Comparison of ENCODE assay signal across 9 cellular contexts in the genomic region with DNA sequence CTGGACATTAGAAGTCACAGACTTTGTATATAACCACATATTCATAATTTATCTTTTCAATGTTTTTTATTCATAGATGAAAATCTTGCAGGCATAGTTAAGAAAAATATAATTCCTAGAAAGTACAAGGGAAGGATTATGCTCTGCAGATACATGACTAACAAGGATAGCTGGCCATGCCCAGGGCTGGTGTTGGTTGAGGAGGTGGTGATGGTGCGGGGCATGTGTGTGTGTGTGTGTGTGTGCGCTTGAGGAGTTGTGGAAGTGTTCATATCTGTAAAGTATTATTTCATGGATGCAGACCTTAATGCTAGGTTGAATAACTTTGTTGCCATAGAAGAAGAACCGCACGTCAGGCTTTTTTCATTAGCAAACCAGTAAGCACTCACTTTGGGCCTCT. TPM values are rescaled to one million over a fixed set of nuclear protein-coding genes. Genes with fewer than 3 reads are reported as not detected.
DNase-seq lines count a peak whose midpoint lies in the region; ATAC-seq, FAIRE-seq and TF ChIP-seq lines count a peak whose summit lies in the region.
"Had no signal": no experiment of that assay in that cellular context is flagged by ENCODE, and none has a peak within 500 bp of the region (broad histone marks: within the 10 kb centered on the region; RNA-seq: fewer than 3 reads in every experiment).

No MANE protein-coding gene starts in this region.

- 93% methylated on average over 4 of the region's 4 CpGs for WGBS in thymus

- peak overlapping the region; percentile 97 for H3K4me3 ChIP-seq in brain microvascular endothelial cell (ENCODE audit: low read depth, low read length)
- peak overlapping the region; percentile 66 for H3K4me3 ChIP-seq in lower lobe of right lung
- H3K4me3 ChIP-seq in thymus (ENCODE audit: low read length) = peak overlapping the region; percentile 84

- DNase-seq in activated CD4-positive, alpha-beta memory T cell treated with anti-CD3 and anti-CD28 coated beads for 36 hours = peak; percentile 3
- no peak for DNase-seq in activated CD4-positive, alpha-beta memory T cell treated with anti-CD3 and anti-CD28 coated beads, Interleukin-2, amount 10 ng/mL, durations not matched to agents 7 days and 5 days
- no peak for DNase-seq in brain microvascular endothelial cell
- DNase-seq in lower lobe of right lung = no peak
- no peak for DNase-seq in DMS114 treated with DMSO at 0.1 percent for 48 hours (lab: John Stamatoyannopoulos, UW; ENCODE audit: unreplicated experiment)
- no peak for DNase-seq in RCC 7860 (ENCODE audit: low spot score)
- DNase-seq: activated CD4-positive, alpha-beta T cell treated with anti-CD3 and anti-CD28 coated beads for 1 hour had no signal

- CTCF ChIA-PET in activated CD4-positive, alpha-beta memory T cell treated with anti-CD3 and anti-CD28 coated beads for 36 hours (lab: Charles Lee) = no interaction called here
- CTCF ChIA-PET in activated CD4-positive, alpha-beta memory T cell treated with anti-CD3 and anti-CD28 coated beads, Interleukin-2, amount 10 ng/mL, durations not matched to agents 7 days and 5 days (lab: Charles Lee) = interaction anchor here (1.1 kb wide), 1 partner anchor 8 kb away, joined by 3 read pairs; no protein-coding TSS in a partner anchor

- H3K4me1 ChIP-seq in lower lobe of right lung (peaks cover 33% of the 10 kb centered on the region), thymus (ENCODE audit: control insufficient read depth, insufficient read depth, low read length) (peaks cover 34% of the 10 kb centered on the region)

- no peaks in the 10 kb centered on the region for H3K9me3 Mint-ChIP-seq in activated CD4-positive, alpha-beta memory T cell treated with anti-CD3 and anti-CD28 coated beads for 36 hours
- H3K9me3 Mint-ChIP-seq in activated CD4-positive, alpha-beta memory T cell treated with anti-CD3 and anti-CD28 coated beads, Interleukin-2, amount 10 ng/mL, durations not matched to agents 7 days and 5 days = no peaks in the 10 kb centered on the region

- POLR2A ChIA-PET in activated CD4-positive, alpha-beta memory T cell treated with anti-CD3 and anti-CD28 coated beads for 36 hours (lab: Charles Lee) = no interaction called here
- POLR2A ChIA-PET in activated CD4-positive, alpha-beta memory T cell treated with anti-CD3 and anti-CD28 coated beads, Interleukin-2, amount 10 ng/mL, durations not matched to agents 7 days and 5 days (lab: Charles Lee) = no interaction called here

- TF ChIP-seq CTCF in brain microvascular endothelial cell (IDR thresholded peaks at IDR 0.05; ENCODE audit: low read depth, low read length, missing control alignments) = no peak
- TF ChIP-seq CTCF in lower lobe of right lung (IDR thresholded peaks at IDR 0.05) = no peak

- H3K27ac Mint-ChIP-seq in activated CD4-positive, alpha-beta memory T cell treated with anti-CD3 and anti-CD28 coated beads for 36 hours = no peak overlapping the region
- H3K27ac Mint-ChIP-seq in activated CD4-positive, alpha-beta memory T cell treated with anti-CD3 and anti-CD28 coated beads, Interleukin-2, amount 10 ng/mL, durations not matched to agents 7 days and 5 days = no peak overlapping the region

- FAIRE-seq in RCC 7860 (lab: Jason Lieb, UNC) = no peak

- intact Hi-C loops in activated CD4-positive, alpha-beta memory T cell treated with anti-CD3 and anti-CD28 coated beads for 36 hours (cut with micrococcal nuclease) = no loop called here
- intact Hi-C loops in lower lobe of right lung (cut with DNase I) = loop anchor here (10.0 kb wide), 1 partner anchor 398 kb away; no protein-coding TSS in a partner anchor

- H3K36me3 ChIP-seq in brain microvascular endothelial cell (replicated peaks) (peaks cover 43% of the 10 kb centered on the region), lower lobe of right lung (no peaks in the 10 kb centered on the region), thymus (ENCODE audit: control insufficient read depth, insufficient read depth) (peaks cover 32% of the 10 kb centered on the region)

- no peaks in the 10 kb centered on the region for H3K9me3 ChIP-seq in lower lobe of right lung
- H3K9me3 ChIP-seq in thymus (ENCODE audit: control insufficient read depth) = no peaks in the 10 kb centered on the region

- ATAC-seq in lower lobe of right lung = no peak
- no peak for ATAC-seq in HG02588 (IDR thresholded peaks at IDR 0.05; ENCODE audit: unreplicated experiment)

- no peak overlapping the region for H3K4me3 Mint-ChIP-seq in activated CD4-positive, alpha-beta memory T cell treated with anti-CD3 and anti-CD28 coated beads for 36 hours
- H3K4me3 Mint-ChIP-seq in activated CD4-positive, alpha-beta memory T cell treated with anti-CD3 and anti-CD28 coated beads, Interleukin-2, amount 10 ng/mL, durations not matched to agents 7 days and 5 days = no peak overlapping the region

- no peaks in the 10 kb centered on the region for H3K27me3 ChIP-seq in brain microvascular endothelial cell (replicated peaks)
- peaks cover 11% of the 10 kb centered on the region for H3K27me3 ChIP-seq in lower lobe of right lung (ENCODE audit: low read depth)
- no peaks in the 10 kb centered on the region for H3K27me3 ChIP-seq in thymus (ENCODE audit: control insufficient read depth, insufficient read depth)

- H3K27me3 Mint-ChIP-seq in activated CD4-positive, alpha-beta memory T cell treated with anti-CD3 and anti-CD28 coated beads for 36 hours = peaks cover 40% of the 10 kb centered on the region
- H3K27me3 Mint-ChIP-seq in activated CD4-positive, alpha-beta memory T cell treated with anti-CD3 and anti-CD28 coated beads, Interleukin-2, amount 10 ng/mL, durations not matched to agents 7 days and 5 days = peaks cover 40% of the 10 kb centered on the region

- in situ Hi-C loops in brain microvascular endothelial cell (cut with HindIII; ENCODE audit: low pct_ligation_motif_present, low sequenced_read_pairs) = no loop called here

- H3K4me1 Mint-ChIP-seq in activated CD4-positive, alpha-beta memory T cell treated with anti-CD3 and anti-CD28 coated beads for 36 hours (ENCODE audit: low read depth) = peaks cover 26% of the 10 kb centered on the region
- H3K4me1 Mint-ChIP-seq in activated CD4-positive, alpha-beta memory T cell treated with anti-CD3 and anti-CD28 coated beads, Interleukin-2, amount 10 ng/mL, durations not matched to agents 7 days and 5 days = peaks cover 13% of the 10 kb centered on the region

- H3K27ac ChIP-seq in brain microvascular endothelial cell (peak overlapping the region; percentile 73), lower lobe of right lung (no peak overlapping the region), thymus (ENCODE audit: low read depth) (no peak overlapping the region)

- no peaks in the 10 kb centered on the region for H3K36me3 Mint-ChIP-seq in activated CD4-positive, alpha-beta memory T cell treated with anti-CD3 and anti-CD28 coated beads for 36 hours
- no peaks in the 10 kb centered on the region for H3K36me3 Mint-ChIP-seq in activated CD4-positive, alpha-beta memory T cell treated with anti-CD3 and anti-CD28 coated beads, Interleukin-2, amount 10 ng/mL, durations not matched to agents 7 days and 5 days (ENCODE audit: low read depth)

RNA-seq across cellular contexts. Expression of gene S1PR3, which starts 1.3 kb away (rescaled TPM):
- 1 to 10 TPM in 1 of 2 experiments, under 1 TPM in 1; 0.70 to 1.4 TPM for total RNA-seq in activated CD4-positive, alpha-beta memory T cell treated with anti-CD3 and anti-CD28 coated beads for 36 hours
- total RNA-seq in activated CD4-positive, alpha-beta memory T cell treated with anti-CD3 and anti-CD28 coated beads, Interleukin-2, amount 10 ng/mL, durations not matched to agents 7 days and 5 days = not detected
- 10.0 TPM for total RNA-seq in lower lobe of right lung
- 4.7 TPM for polyA plus RNA-seq in thymus
